Comparison of ENCODE assay signal across 20 cellular contexts in the genomic region with DNA sequence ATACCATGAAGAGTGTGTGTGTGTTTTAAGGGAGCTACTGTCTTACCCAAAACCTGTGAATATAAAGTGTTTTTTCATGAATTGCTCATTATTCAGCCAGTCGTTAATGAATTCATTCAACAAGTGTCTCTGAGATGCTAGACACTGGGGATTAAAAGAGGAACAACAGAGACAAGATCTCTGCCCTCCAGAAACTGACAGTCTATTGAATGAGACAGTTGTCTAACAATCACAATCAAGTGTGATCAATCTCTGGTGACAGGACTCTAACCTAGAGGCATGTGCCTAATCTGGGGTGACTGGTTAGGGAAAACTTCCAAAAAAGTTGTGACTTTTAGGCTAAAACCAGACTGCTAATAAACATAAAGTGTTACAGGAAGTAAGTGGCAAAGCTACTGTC.
"Had no signal": no experiment of that assay in that cellular context is flagged by ENCODE, and none has a peak within 500 bp of the region (broad histone marks: within the 10 kb centered on the region; RNA-seq: fewer than 3 reads in every experiment).

No MANE protein-coding gene starts in this region.

- H3K4me3 ChIP-seq: adrenal gland, gastroesophageal sphincter, heart left ventricle, mucosa of descending colon, tibial nerve had no signal

- ATAC-seq: esophagus mucosa, gastroesophageal sphincter, heart left ventricle, left ventricle myocardium superior, mucosa of descending colon had no signal

- DNase-seq: activated CD4-positive, alpha-beta T cell treated with anti-CD3 and anti-CD28 coated beads, Interleukin-2, amount 50 U/mL, for 4 hours; activated gamma-delta T cell treated with Interleukin-2 at 50 U/mL for 16 hours; adrenal gland; effector CD8-positive, alpha-beta T cell; heart left ventricle; immature natural killer cell; kidney glomerular epithelial cell; left ventricle myocardium superior; mucosa of descending colon; naive B cell; retina; stimulated activated CD4-positive, alpha-beta T cell treated with anti-CD3 and anti-CD28 coated beads, Interleukin-12 subunit alpha, Interleukin-12 subunit beta, amount 100 ng/mL, for 4 hours; stimulated activated CD4-positive, alpha-beta T cell treated with anti-CD3 and anti-CD28 coated beads, Interleukin-1b, Interleukin-23, amount 100 ng/mL, for 48 hours; T-helper 9 cell had no signal

- H3K27me3 ChIP-seq: adrenal gland, gastroesophageal sphincter, heart left ventricle, tibial nerve had no signal

- H3K4me1 ChIP-seq: adrenal gland, gastroesophageal sphincter, heart left ventricle, tibial nerve had no signal

- H3K9me3 ChIP-seq: adrenal gland, gastroesophageal sphincter, heart left ventricle, mucosa of descending colon, tibial nerve had no signal

- H3K27ac ChIP-seq: adrenal gland, gastroesophageal sphincter, heart left ventricle, tibial nerve, VCaP had no signal

- FAIRE-seq: bronchial epithelial cell, urothelium cell line had no signal

- H3K36me3 ChIP-seq: adrenal gland, gastroesophageal sphincter, heart left ventricle, tibial nerve had no signal
